8 cellular contexts compared by ENCODE assay signal in the genomic region with DNA sequence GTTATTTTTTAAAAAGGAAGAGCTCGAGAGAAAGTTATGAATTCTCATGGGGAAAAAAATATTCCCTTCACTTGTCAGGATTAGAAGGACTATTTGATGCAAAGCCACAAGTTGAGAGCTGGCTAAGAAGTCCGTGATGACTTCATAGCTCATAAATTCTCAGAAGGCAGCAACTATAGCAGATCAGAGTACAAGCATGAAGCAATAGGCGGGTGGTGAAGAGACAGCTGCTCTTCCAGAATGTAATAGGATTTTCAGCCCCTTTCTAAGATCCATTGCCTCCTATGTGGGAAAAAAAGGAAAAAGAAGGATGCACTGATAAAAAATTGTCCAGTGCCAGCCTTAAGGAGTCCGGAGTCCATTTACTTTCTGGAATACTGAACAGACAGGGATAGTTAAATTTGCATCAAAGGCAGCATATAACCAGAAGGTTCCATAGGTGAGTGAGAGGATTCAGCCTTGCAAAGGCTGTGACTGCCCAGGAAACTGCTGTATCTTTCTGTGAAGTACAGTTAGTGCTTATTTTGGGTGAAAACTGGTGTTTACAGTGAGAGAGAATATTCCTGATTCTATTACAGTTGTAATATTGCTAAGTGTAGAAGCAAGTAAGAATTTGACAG.
DNase-seq lines count a peak whose midpoint lies in the region; ATAC-seq and TF ChIP-seq lines count a peak whose summit lies in the region.
"Had no signal": no experiment of that assay in that cellular context is flagged by ENCODE, and none has a peak within 500 bp of the region (broad histone marks: within the 10 kb centered on the region; RNA-seq: fewer than 3 reads in every experiment).

No MANE protein-coding gene starts in this region.

- H3K27me3 ChIP-seq in subcutaneous abdominal adipose tissue (ENCODE audit: control insufficient read depth in 5 of 5, insufficient read depth in 4 of 5, low read length in 5 of 5) = no peaks in the 10 kb centered on the region

- peaks cover 6 to 28% (median 11%) of the 10 kb centered on the region in 5 donors for H3K4me1 ChIP-seq in subcutaneous abdominal adipose tissue (ENCODE audit: control insufficient read depth in 5 of 5, insufficient read depth in 5 of 5, low read length in 5 of 5)

- no peak for ATAC-seq in left colon

- POLR2A ChIA-PET in HEK293T (lab: Yijun Ruan, JAX) = no interaction called here

- peak overlapping the region in 1 of 5 donors; percentile 49 for H3K4me3 ChIP-seq in subcutaneous abdominal adipose tissue (ENCODE audit: low read depth in 1 of 5, low read length in 5 of 5)

- no peak overlapping the region for H3K9ac ChIP-seq in subcutaneous abdominal adipose tissue (ENCODE audit: low read length in 5 of 5)

- H3K27ac ChIP-seq in angular gyrus (ENCODE audit: low read depth, low read length) = peak overlapping the region; percentile 95
- peak overlapping the region; percentile 27 for H3K27ac ChIP-seq in subcutaneous abdominal adipose tissue (ENCODE audit: low read depth, low read length)

- DNase-seq in HEK293T (ENCODE audit: extremely low spot score) (peak; percentile 25), iPS-NIHi11 (ENCODE audit: low spot score) (peak; percentile 11), GM19240 (ENCODE audit: insufficient read length, low spot score) (no peak), left colon (no peak), SHP77 (lab: John Stamatoyannopoulos, UW) (no peak)
- DNase-seq: activated CD4-positive, alpha-beta T cell treated with anti-CD3 and anti-CD28 coated beads, Interleukin-2, amount 10 ng/mL, durations not matched to agents 24 days and 14 days had no signal

- intact Hi-C loops in left colon (cut with DNase I, micrococcal nuclease) = no loop called here

- CTCF ChIA-PET in HEK293T (lab: Yijun Ruan, JAX) = no interaction called here

- no peaks in the 10 kb centered on the region for H3K9me3 ChIP-seq in subcutaneous abdominal adipose tissue (ENCODE audit: control insufficient read depth in 5 of 5, low read length in 5 of 5)

- no peaks in the 10 kb centered on the region for H3K36me3 ChIP-seq in subcutaneous abdominal adipose tissue (ENCODE audit: control insufficient read depth in 5 of 5, insufficient read depth in 5 of 5, low read length in 5 of 5)

TF ChIP-seq in HEK293T, 16 proteins besides CTCF, POLR2A, EP300 and RAD21:
- TF ChIP-seq PKNOX1 (IDR thresholded peaks at IDR 0.05) (peak; percentile 66), ZNF384 (IDR thresholded peaks at IDR 0.05) (no peak)

Comparison
In these comparisons a context has a peak if more than half of its experiments do, and no peak if none do; other contexts are left out.
1. DNase-seq: peak in HEK293T (single experiment) and iPS-NIHi11 (single experiment); none in GM19240 (single experiment), left colon (0 of 2) and SHP77 (0 of 2).